ENCODE assay signal across 1 cellular context in the genomic region with DNA sequence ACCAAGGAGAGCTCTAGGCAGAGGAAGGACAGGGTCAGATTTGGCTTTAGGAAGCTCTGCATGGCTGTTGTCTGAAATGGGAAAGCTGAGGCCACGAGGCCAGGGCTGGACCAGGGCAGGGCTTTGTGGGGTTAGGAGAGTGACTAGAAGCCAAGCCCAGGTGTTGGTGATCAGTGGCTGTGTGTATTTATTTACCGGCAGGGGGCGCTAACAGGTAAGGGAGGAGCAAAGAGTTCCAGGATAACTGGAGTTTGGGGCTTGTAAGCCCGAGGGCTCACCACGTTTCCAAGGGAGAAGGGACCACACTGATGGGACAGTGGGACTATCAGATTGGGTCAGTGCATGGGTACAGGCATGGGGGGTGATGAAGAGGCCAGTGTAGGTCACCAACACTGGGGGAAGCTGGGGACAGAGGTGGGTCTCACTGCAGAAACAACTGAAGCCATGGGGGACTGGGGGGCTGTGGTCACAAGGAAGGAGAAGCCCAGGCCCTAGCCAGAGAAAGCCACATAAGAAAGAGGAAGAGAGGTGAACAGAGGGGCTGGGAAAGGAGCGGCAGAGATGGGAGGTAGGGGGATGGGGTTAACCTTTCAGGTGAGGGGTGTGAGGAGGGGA.
TF ChIP-seq lines count a peak whose summit lies in the region.

No MANE protein-coding gene starts in this region.

TF ChIP-seq in HEK293, 187 proteins besides CTCF, POLR2A, EP300 and RAD21 (continued from another document and continues in another):
- TF ChIP-seq BCL6B (tag by site-specific recombination; IDR thresholded peaks at IDR 0.05) = no peak
- TF ChIP-seq TSHZ1 (tag by site-specific recombination; IDR thresholded peaks at IDR 0.05; ENCODE audit: borderline replicate concordance) = no peak
- no peak for TF ChIP-seq ZNF561 (tag by site-specific recombination; IDR thresholded peaks at IDR 0.05; ENCODE audit: borderline replicate concordance)
- TF ChIP-seq ZNF148 (tag by site-specific recombination; IDR thresholded peaks at IDR 0.05; ENCODE audit: borderline replicate concordance) = peak; percentile 49; the same call in 1 of the 2 replicates
- no peak for TF ChIP-seq ZNF596 (tag by site-specific recombination; IDR thresholded peaks at IDR 0.05)
- no peak for TF ChIP-seq ZFP37 (tag by site-specific recombination; IDR thresholded peaks at IDR 0.05)
- no peak for TF ChIP-seq PRDM1 (tag by site-specific recombination; IDR thresholded peaks at IDR 0.05)
- no peak for TF ChIP-seq ZNF362 (tag by site-specific recombination; IDR thresholded peaks at IDR 0.05)
- TF ChIP-seq ZNF335 (tag by site-specific recombination; conservative IDR thresholded peaks at IDR 0.05) = 0 out of 2 replicates have a peak, but pooled peaks have one; percentile 12
- TF ChIP-seq ZBTB26 (tag by site-specific recombination; optimal IDR thresholded peaks at IDR 0.05) = peak; percentile 16
- TF ChIP-seq SP7 (tag by site-specific recombination; IDR thresholded peaks at IDR 0.05) = 0 out of 2 replicates have a peak, but pooled peaks have one; percentile 25
- TF ChIP-seq KLF16 (tag by site-specific recombination; IDR thresholded peaks at IDR 0.05) = no peak
- no peak for TF ChIP-seq ZNF621 (tag by site-specific recombination; IDR thresholded peaks at IDR 0.05)
- TF ChIP-seq KLF8 (tag by site-specific recombination; IDR thresholded peaks at IDR 0.05) = peak; percentile 56
- no peak for TF ChIP-seq ZNF239 (tag by site-specific recombination; IDR thresholded peaks at IDR 0.05)
- no peak for TF ChIP-seq ZNF449 (tag by site-specific recombination; IDR thresholded peaks at IDR 0.05)
- TF ChIP-seq ZNF426 (tag by site-specific recombination; IDR thresholded peaks at IDR 0.05) = no peak
- no peak for TF ChIP-seq ZNF837 (tag by site-specific recombination; IDR thresholded peaks at IDR 0.05)
- no peak for TF ChIP-seq ZNF785 (tag by site-specific recombination; IDR thresholded peaks at IDR 0.05)
- no peak for TF ChIP-seq ZNF311 (tag by site-specific recombination; IDR thresholded peaks at IDR 0.05; ENCODE audit: borderline replicate concordance)
- TF ChIP-seq, protein P1, sequence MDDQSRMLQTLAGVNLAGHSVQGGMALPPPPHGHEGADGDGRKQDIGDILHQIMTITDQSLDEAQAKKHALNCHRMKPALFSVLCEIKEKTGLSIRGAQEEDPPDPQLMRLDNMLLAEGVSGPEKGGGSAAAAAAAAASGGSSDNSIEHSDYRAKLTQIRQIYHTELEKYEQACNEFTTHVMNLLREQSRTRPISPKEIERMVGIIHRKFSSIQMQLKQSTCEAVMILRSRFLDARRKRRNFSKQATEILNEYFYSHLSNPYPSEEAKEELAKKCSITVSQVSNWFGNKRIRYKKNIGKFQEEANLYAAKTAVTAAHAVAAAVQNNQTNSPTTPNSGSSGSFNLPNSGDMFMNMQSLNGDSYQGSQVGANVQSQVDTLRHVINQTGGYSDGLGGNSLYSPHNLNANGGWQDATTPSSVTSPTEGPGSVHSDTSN (CRISPR knock-in tag; IDR thresholded peaks at IDR 0.05) = no peak
- no peak for TF ChIP-seq ZNF571 (tag by site-specific recombination; IDR thresholded peaks at IDR 0.05)
- TF ChIP-seq ZNF654 (tag by site-specific recombination; IDR thresholded peaks at IDR 0.05; ENCODE audit: low read depth) = peak; percentile 82
- TF ChIP-seq ZIC2 (tag by site-specific recombination; IDR thresholded peaks at IDR 0.05) = no peak
- no peak for TF ChIP-seq ZNF530 (tag by site-specific recombination; IDR thresholded peaks at IDR 0.05; ENCODE audit: low read depth)
- no peak for TF ChIP-seq ZNF157 (tag by site-specific recombination; IDR thresholded peaks at IDR 0.05)
- peak; percentile 83; the same call in 1 of the 2 replicates for TF ChIP-seq ZNF2 (tag by site-specific recombination; IDR thresholded peaks at IDR 0.05)
- no peak for TF ChIP-seq ZNF529 (tag by site-specific recombination; IDR thresholded peaks at IDR 0.05; ENCODE audit: insufficient replicate concordance)
- TF ChIP-seq SP3 (tag by site-specific recombination; IDR thresholded peaks at IDR 0.05) = no peak
- no peak for TF ChIP-seq ZNF600 (tag by site-specific recombination; IDR thresholded peaks at IDR 0.05)
- TF ChIP-seq ZNF24 (tag by site-specific recombination; IDR thresholded peaks at IDR 0.05) = no peak
- no peak for TF ChIP-seq ZNF677 (tag by site-specific recombination; IDR thresholded peaks at IDR 0.05)
- TF ChIP-seq ZNF214 (tag by site-specific recombination; IDR thresholded peaks at IDR 0.05; ENCODE audit: borderline replicate concordance) = no peak
- TF ChIP-seq, protein P2, sequence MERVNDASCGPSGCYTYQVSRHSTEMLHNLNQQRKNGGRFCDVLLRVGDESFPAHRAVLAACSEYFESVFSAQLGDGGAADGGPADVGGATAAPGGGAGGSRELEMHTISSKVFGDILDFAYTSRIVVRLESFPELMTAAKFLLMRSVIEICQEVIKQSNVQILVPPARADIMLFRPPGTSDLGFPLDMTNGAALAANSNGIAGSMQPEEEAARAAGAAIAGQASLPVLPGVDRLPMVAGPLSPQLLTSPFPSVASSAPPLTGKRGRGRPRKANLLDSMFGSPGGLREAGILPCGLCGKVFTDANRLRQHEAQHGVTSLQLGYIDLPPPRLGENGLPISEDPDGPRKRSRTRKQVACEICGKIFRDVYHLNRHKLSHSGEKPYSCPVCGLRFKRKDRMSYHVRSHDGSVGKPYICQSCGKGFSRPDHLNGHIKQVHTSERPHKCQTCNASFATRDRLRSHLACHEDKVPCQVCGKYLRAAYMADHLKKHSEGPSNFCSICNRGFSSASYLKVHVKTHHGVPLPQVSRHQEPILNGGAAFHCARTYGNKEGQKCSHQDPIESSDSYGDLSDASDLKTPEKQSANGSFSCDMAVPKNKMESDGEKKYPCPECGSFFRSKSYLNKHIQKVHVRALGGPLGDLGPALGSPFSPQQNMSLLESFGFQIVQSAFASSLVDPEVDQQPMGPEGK (tag by site-specific recombination; IDR thresholded peaks at IDR 0.05) = 0 out of 2 replicates have a peak, but pooled peaks have one; percentile 38
- TF ChIP-seq ZFP3 (tag by site-specific recombination; IDR thresholded peaks at IDR 0.05; ENCODE audit: low read depth) = no peak
- no peak for TF ChIP-seq ZNF138 (tag by site-specific recombination; IDR thresholded peaks at IDR 0.05; ENCODE audit: borderline replicate concordance)
- 0 out of 2 replicates have a peak, but pooled peaks have one; percentile 17 for TF ChIP-seq KLF17 (tag by site-specific recombination; IDR thresholded peaks at IDR 0.05)
- TF ChIP-seq ZNF768 (tag by site-specific recombination; IDR thresholded peaks at IDR 0.05) = no peak
- no peak for TF ChIP-seq ZNF366 (tag by site-specific recombination; conservative IDR thresholded peaks at IDR 0.05)
- TF ChIP-seq, protein P3, sequence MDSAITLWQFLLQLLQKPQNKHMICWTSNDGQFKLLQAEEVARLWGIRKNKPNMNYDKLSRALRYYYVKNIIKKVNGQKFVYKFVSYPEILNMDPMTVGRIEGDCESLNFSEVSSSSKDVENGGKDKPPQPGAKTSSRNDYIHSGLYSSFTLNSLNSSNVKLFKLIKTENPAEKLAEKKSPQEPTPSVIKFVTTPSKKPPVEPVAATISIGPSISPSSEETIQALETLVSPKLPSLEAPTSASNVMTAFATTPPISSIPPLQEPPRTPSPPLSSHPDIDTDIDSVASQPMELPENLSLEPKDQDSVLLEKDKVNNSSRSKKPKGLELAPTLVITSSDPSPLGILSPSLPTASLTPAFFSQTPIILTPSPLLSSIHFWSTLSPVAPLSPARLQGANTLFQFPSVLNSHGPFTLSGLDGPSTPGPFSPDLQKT (IDR thresholded peaks at IDR 0.05; ENCODE audit: borderline replicate concordance, low read depth, low read length) = no peak
- no peak for TF ChIP-seq ZNF114 (tag by site-specific recombination; IDR thresholded peaks at IDR 0.05)
